Comparison of ENCODE assay signal across 25 cellular contexts in genomic region chr21:42338730-42339715, GRCh38. TPM values are rescaled to one million over a fixed set of nuclear protein-coding genes. Genes with fewer than 3 reads are reported as not detected.
DNase-seq lines count a peak whose midpoint lies in the region; ATAC-seq and TF ChIP-seq lines count a peak whose summit lies in the region.
"Had no signal": no experiment of that assay in that cellular context is flagged by ENCODE, and none has a peak within 500 bp of the region (broad histone marks: within the 10 kb centered on the region; RNA-seq: fewer than 3 reads in every experiment).

No MANE protein-coding gene starts in this region.

- H3K4me3 ChIP-seq in coronary artery (no peak overlapping the region), osteoblast (ENCODE audit: insufficient read depth, low read length) (no peak overlapping the region)
- H3K4me3 ChIP-seq: cardiac muscle cell, gastroesophageal sphincter, uterus had no signal

- no peak overlapping the region for H3K4me3 Mint-ChIP-seq in osteocyte (ENCODE audit: unreplicated experiment)
- H3K4me3 Mint-ChIP-seq: H9; stimulated activated naive CD8-positive, alpha-beta T cell treated with anti-CD3 and anti-CD28 coated beads, Interleukin-15, Interleukin-2, amounts not matched to agents 100 ng/mL and 50 ng/mL, for 24 hours had no signal

- no peaks in the 10 kb centered on the region for H3K36me3 ChIP-seq in osteoblast (ENCODE audit: insufficient read depth, low read length)
- H3K36me3 ChIP-seq: cardiac muscle cell, gastroesophageal sphincter, uterus had no signal

- no peak overlapping the region for H3K4me2 ChIP-seq in osteoblast (ENCODE audit: insufficient read depth, low read length)

- H3K79me2 ChIP-seq in osteoblast (ENCODE audit: insufficient read depth, low read length) = no peaks in the 10 kb centered on the region

- H3K27me3 ChIP-seq in osteoblast (ENCODE audit: insufficient read depth, low read length) = peaks cover 16% of the 10 kb centered on the region
- H3K27me3 ChIP-seq: cardiac muscle cell had no signal

- H3K4me1 ChIP-seq in osteoblast (ENCODE audit: insufficient read depth, low read length) = no peaks in the 10 kb centered on the region
- H3K4me1 ChIP-seq: uterus had no signal

- no peak overlapping the region for H2AFZ ChIP-seq in osteoblast (ENCODE audit: low read length)

- no peaks in the 10 kb centered on the region for H3K9me3 Mint-ChIP-seq in osteocyte (ENCODE audit: unreplicated experiment)
- H3K9me3 Mint-ChIP-seq: stimulated activated naive CD8-positive, alpha-beta T cell treated with anti-CD3 and anti-CD28 coated beads, Interleukin-15, Interleukin-2, amounts not matched to agents 100 ng/mL and 50 ng/mL, for 24 hours had no signal

- peaks cover 33% of the 10 kb centered on the region for H3K27me3 Mint-ChIP-seq in osteocyte (ENCODE audit: unreplicated experiment)
- H3K27me3 Mint-ChIP-seq: stimulated activated naive CD8-positive, alpha-beta T cell treated with anti-CD3 and anti-CD28 coated beads, Interleukin-15, Interleukin-2, amounts not matched to agents 100 ng/mL and 50 ng/mL, for 24 hours had no signal

- H3K27ac Mint-ChIP-seq in osteocyte (ENCODE audit: unreplicated experiment) = no peak overlapping the region
- H3K27ac Mint-ChIP-seq: stimulated activated naive CD8-positive, alpha-beta T cell treated with anti-CD3 and anti-CD28 coated beads, Interleukin-15, Interleukin-2, amounts not matched to agents 100 ng/mL and 50 ng/mL, for 24 hours had no signal

- H3K4me1 Mint-ChIP-seq in osteocyte (ENCODE audit: unreplicated experiment) = peaks cover 4% of the 10 kb centered on the region

- no peak overlapping the region for H3K27ac ChIP-seq in coronary artery
- no peak overlapping the region for H3K27ac ChIP-seq in osteoblast (ENCODE audit: low read depth, low read length)
- H3K27ac ChIP-seq: cardiac muscle cell, uterus had no signal

- H3K9me3 ChIP-seq in osteoblast (ENCODE audit: low read depth, low read length) = no peaks in the 10 kb centered on the region
- H3K9me3 ChIP-seq: gastroesophageal sphincter, uterus had no signal

- peak; percentile 43 for DNase-seq in activated effector memory CD4-positive, alpha-beta T cell treated with anti-CD3 and anti-CD28 coated beads, Interleukin-2, amount 50 U/mL, for 16 hours
- DNase-seq in activated effector memory CD4-positive, alpha-beta T cell treated with Interleukin-2 at 50 U/mL for 16 hours = no peak
- DNase-seq in coronary artery (ENCODE audit: low spot score) (peak; percentile 52), osteocyte (ENCODE audit: extremely low spot score, unreplicated experiment) (peak; percentile 36), globus pallidus (ENCODE audit: low spot score) (no peak), NCI-H510A treated with DMSO at 0.1 percent for 48 hours (lab: John Stamatoyannopoulos, UW) (no peak), osteoblast (ENCODE audit: insufficient read length, low spot score, missing footprints) (no peak)
- DNase-seq: activated gamma-delta T cell treated with Interleukin-2 at 50 U/mL for 16 hours, amniotic stem cell, DMS 273 treated with DMSO at 0.1 percent for 48 hours, Kasumi-1, NCI-H1105, right cardiac atrium, SW 1271, uterus had no signal

- H3K36me3 Mint-ChIP-seq in osteocyte (ENCODE audit: unreplicated experiment) = no peaks in the 10 kb centered on the region

- no peak for ATAC-seq in HG03342 (IDR thresholded peaks at IDR 0.05; ENCODE audit: unreplicated experiment)

- H4K20me1 ChIP-seq in osteoblast (ENCODE audit: insufficient read depth, low read length) = no peaks in the 10 kb centered on the region

- TF ChIP-seq CTCF in coronary artery (IDR thresholded peaks at IDR 0.05) (no peak), osteocyte (IDR thresholded peaks at IDR 0.05) (no peak), osteoblast (IDR thresholded peaks at IDR 0.05; ENCODE audit: extremely low read depth, low read depth, low read length) (no peak)

RNA-seq across cellular contexts. Expression of gene TFF2, which starts 11.8 kb away (rescaled TPM):
- total RNA-seq in osteocyte (not detected in 2 replicates), osteoblast (not detected in 2 replicates)
- total RNA-seq: cardiac muscle cell, dorsolateral prefrontal cortex, G401, gastroesophageal sphincter, H9, left cardiac atrium, mononuclear cell, right cardiac atrium, Right ventricle myocardium inferior, uterus had no signal

RNA-seq across cellular contexts. Expression of gene TFF3, which starts 23.8 kb away (rescaled TPM):
- total RNA-seq in osteocyte (46.1 and 50.3 TPM in 2 replicates), osteoblast (not detected in 2 replicates)
- total RNA-seq: cardiac muscle cell, G401, mononuclear cell had no signal

RNA-seq across cellular contexts. Expression of gene TFF1, which starts 27.3 kb away (rescaled TPM):
- total RNA-seq in osteocyte (not detected in 2 replicates), osteoblast (not detected in 2 replicates)
- total RNA-seq: cardiac muscle cell, dorsolateral prefrontal cortex, G401, gastroesophageal sphincter, H9, left cardiac atrium, mononuclear cell, right cardiac atrium, Right ventricle myocardium inferior, uterus had no signal

RNA-seq across cellular contexts. Expression of gene TMPRSS3, which starts 56.8 kb away (rescaled TPM):
- total RNA-seq in osteocyte (not detected in 2 replicates), osteoblast (not detected in 2 replicates)
- total RNA-seq: cardiac muscle cell, G401, right cardiac atrium, Right ventricle myocardium inferior had no signal

Comparison
In these comparisons a context has a peak if more than half of its experiments do, and no peak if none do; other contexts are left out.
1. DNase-seq: peak in activated effector memory CD4-positive, alpha-beta T cell treated with anti-CD3 and anti-CD28 coated beads, Interleukin-2, amount 50 U/mL, for 16 hours (single experiment), coronary artery (single experiment) and osteocyte (single experiment); none in activated effector memory CD4-positive, alpha-beta T cell treated with Interleukin-2 at 50 U/mL for 16 hours (single experiment), globus pallidus (single experiment), NCI-H510A treated with DMSO at 0.1 percent for 48 hours (single experiment) and osteoblast (single experiment).
2. RNA of gene TFF3, which starts 23.8 kb away (total RNA-seq): 46.1 to 50.3 TPM in osteocyte; not detected in osteoblast; every median in the first group is over 10 times any median in the second.